1 cellular context compared by ENCODE assay signal in the genomic region with DNA sequence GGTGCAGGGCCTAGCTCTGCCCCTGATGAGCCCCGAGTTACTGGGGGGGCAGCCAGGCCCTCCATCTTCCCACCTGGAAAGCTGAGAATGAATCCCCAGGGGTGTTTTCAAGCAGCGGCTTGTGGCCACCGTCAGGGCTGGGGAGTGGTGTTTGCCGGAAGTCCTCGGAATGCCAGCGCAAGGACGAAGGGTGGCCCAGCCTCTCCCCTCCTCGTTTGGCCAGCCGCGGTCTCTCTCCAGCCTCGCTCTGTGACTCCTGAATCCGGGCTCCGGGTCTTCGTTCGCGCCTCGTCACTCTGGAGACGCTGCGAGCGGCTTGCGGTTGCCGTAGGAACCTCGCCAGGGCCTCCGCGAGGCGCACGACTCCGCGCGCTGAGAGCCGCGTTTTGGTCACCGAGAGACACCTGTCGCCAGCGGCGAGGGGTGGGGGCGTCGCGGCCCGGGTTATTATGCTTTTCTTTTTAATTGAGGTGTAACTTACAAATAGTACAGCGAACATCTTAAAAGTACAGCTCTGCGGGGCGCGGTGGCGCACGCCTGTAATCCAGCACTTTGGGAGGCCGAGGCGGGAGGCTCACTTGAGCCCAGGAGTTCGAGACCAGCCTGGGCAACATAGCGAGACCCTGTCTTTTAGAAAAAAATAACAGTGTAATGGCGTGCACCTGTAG.
A peak's percentile ranks its signal among the peaks of the same experiment; 100 is the strongest.
TF ChIP-seq lines count a peak whose summit lies in the region.

No MANE protein-coding gene starts in this region.

TF ChIP-seq in HEK293, 187 proteins besides CTCF, POLR2A, EP300 and RAD21 (continued from another document and continues in another):
- TF ChIP-seq, protein P1, sequence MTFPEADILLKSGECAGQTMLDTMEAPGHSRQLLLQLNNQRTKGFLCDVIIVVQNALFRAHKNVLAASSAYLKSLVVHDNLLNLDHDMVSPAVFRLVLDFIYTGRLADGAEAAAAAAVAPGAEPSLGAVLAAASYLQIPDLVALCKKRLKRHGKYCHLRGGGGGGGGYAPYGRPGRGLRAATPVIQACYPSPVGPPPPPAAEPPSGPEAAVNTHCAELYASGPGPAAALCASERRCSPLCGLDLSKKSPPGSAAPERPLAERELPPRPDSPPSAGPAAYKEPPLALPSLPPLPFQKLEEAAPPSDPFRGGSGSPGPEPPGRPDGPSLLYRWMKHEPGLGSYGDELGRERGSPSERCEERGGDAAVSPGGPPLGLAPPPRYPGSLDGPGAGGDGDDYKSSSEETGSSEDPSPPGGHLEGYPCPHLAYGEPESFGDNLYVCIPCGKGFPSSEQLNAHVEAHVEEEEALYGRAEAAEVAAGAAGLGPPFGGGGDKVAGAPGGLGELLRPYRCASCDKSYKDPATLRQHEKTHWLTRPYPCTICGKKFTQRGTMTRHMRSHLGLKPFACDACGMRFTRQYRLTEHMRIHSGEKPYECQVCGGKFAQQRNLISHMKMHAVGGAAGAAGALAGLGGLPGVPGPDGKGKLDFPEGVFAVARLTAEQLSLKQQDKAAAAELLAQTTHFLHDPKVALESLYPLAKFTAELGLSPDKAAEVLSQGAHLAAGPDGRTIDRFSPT (tag by site-specific recombination; IDR thresholded peaks at IDR 0.05): peak; percentile 54; the same call in 1 of the 2 replicates
- TF ChIP-seq, protein P2, sequence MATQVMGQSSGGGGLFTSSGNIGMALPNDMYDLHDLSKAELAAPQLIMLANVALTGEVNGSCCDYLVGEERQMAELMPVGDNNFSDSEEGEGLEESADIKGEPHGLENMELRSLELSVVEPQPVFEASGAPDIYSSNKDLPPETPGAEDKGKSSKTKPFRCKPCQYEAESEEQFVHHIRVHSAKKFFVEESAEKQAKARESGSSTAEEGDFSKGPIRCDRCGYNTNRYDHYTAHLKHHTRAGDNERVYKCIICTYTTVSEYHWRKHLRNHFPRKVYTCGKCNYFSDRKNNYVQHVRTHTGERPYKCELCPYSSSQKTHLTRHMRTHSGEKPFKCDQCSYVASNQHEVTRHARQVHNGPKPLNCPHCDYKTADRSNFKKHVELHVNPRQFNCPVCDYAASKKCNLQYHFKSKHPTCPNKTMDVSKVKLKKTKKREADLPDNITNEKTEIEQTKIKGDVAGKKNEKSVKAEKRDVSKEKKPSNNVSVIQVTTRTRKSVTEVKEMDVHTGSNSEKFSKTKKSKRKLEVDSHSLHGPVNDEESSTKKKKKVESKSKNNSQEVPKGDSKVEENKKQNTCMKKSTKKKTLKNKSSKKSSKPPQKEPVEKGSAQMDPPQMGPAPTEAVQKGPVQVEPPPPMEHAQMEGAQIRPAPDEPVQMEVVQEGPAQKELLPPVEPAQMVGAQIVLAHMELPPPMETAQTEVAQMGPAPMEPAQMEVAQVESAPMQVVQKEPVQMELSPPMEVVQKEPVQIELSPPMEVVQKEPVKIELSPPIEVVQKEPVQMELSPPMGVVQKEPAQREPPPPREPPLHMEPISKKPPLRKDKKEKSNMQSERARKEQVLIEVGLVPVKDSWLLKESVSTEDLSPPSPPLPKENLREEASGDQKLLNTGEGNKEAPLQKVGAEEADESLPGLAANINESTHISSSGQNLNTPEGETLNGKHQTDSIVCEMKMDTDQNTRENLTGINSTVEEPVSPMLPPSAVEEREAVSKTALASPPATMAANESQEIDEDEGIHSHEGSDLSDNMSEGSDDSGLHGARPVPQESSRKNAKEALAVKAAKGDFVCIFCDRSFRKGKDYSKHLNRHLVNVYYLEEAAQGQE (tag by site-specific recombination; IDR thresholded peaks at IDR 0.05): no peak
- TF ChIP-seq, protein P3, sequence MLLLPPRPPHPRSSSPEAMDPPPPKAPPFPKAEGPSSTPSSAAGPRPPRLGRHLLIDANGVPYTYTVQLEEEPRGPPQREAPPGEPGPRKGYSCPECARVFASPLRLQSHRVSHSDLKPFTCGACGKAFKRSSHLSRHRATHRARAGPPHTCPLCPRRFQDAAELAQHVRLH (tag by site-specific recombination; IDR thresholded peaks at IDR 0.05): peak; percentile 65; the same call in 1 of the 2 replicates
- TF ChIP-seq ZNF561 (tag by site-specific recombination; IDR thresholded peaks at IDR 0.05; ENCODE audit: borderline replicate concordance) (peak; percentile 83), ZNF133 (tag by site-specific recombination; IDR thresholded peaks at IDR 0.05) (no peak), ZNF514 (tag by site-specific recombination; IDR thresholded peaks at IDR 0.05) (no peak), ZNF610 (tag by site-specific recombination; IDR thresholded peaks at IDR 0.05; ENCODE audit: borderline replicate concordance) (peak; percentile 84; the same call in 1 of the 2 replicates), KLF16 (tag by site-specific recombination; IDR thresholded peaks at IDR 0.05) (peak; percentile 89), ZFP37 (tag by site-specific recombination; IDR thresholded peaks at IDR 0.05) (peak; percentile 85), ZBTB8A (tag by site-specific recombination; IDR thresholded peaks at IDR 0.05) (peak; percentile 57), ZXDB (tag by site-specific recombination; IDR thresholded peaks at IDR 0.05) (peak; percentile 85), ZNF629 (tag by site-specific recombination; IDR thresholded peaks at IDR 0.05) (peak; percentile 65), HOXC10 (CRISPR knock-in tag; IDR thresholded peaks at IDR 0.05) (no peak), KLF8 (tag by site-specific recombination; IDR thresholded peaks at IDR 0.05) (peak; percentile 83), HOXA7 (CRISPR knock-in tag; IDR thresholded peaks at IDR 0.05; ENCODE audit: borderline replicate concordance) (no peak), ZNF548 (tag by site-specific recombination; IDR thresholded peaks at IDR 0.05) (no peak), ZNF777 (tag by site-specific recombination; IDR thresholded peaks at IDR 0.05; ENCODE audit: borderline replicate concordance) (no peak; the same call in 1 of the 2 replicates), SP2 (tag by site-specific recombination; IDR thresholded peaks at IDR 0.05) (peak; percentile 70), SP7 (tag by site-specific recombination; IDR thresholded peaks at IDR 0.05) (peak; percentile 84), ZNF2 (tag by site-specific recombination; IDR thresholded peaks at IDR 0.05) (peak; percentile 87), ZNF558 (tag by site-specific recombination; IDR thresholded peaks at IDR 0.05) (0 out of 2 replicates have a peak, but pooled peaks have one; percentile 25), ZNF76 (tag by site-specific recombination; IDR thresholded peaks at IDR 0.05; ENCODE audit: borderline replicate concordance, low read depth) (peak; percentile 63; the same call in 1 of the 2 replicates), ZNF654 (tag by site-specific recombination; IDR thresholded peaks at IDR 0.05; ENCODE audit: low read depth) (no peak), ZNF792 (tag by site-specific recombination; IDR thresholded peaks at IDR 0.05) (no peak)
- TF ChIP-seq, protein P4, sequence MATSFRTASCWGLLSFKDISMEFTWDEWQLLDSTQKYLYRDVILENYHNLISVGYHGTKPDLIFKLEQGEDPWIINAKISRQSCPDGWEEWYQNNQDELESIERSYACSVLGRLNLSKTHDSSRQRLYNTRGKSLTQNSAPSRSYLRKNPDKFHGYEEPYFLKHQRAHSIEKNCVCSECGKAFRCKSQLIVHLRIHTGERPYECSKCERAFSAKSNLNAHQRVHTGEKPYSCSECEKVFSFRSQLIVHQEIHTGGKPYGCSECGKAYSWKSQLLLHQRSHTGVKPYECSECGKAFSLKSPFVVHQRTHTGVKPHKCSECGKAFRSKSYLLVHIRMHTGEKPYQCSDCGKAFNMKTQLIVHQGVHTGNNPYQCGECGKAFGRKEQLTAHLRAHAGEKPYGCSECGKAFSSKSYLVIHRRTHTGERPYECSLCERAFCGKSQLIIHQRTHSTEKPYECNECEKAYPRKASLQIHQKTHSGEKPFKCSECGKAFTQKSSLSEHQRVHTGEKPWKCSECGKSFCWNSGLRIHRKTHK (tag by site-specific recombination; IDR thresholded peaks at IDR 0.05): no peak
- TF ChIP-seq, protein P5, sequence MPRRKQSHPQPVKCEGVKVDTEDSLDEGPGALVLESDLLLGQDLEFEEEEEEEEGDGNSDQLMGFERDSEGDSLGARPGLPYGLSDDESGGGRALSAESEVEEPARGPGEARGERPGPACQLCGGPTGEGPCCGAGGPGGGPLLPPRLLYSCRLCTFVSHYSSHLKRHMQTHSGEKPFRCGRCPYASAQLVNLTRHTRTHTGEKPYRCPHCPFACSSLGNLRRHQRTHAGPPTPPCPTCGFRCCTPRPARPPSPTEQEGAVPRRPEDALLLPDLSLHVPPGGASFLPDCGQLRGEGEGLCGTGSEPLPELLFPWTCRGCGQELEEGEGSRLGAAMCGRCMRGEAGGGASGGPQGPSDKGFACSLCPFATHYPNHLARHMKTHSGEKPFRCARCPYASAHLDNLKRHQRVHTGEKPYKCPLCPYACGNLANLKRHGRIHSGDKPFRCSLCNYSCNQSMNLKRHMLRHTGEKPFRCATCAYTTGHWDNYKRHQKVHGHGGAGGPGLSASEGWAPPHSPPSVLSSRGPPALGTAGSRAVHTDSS (tag by site-specific recombination; IDR thresholded peaks at IDR 0.05): peak; percentile 27; the same call in 1 of the 2 replicates
- TF ChIP-seq, protein P6, sequence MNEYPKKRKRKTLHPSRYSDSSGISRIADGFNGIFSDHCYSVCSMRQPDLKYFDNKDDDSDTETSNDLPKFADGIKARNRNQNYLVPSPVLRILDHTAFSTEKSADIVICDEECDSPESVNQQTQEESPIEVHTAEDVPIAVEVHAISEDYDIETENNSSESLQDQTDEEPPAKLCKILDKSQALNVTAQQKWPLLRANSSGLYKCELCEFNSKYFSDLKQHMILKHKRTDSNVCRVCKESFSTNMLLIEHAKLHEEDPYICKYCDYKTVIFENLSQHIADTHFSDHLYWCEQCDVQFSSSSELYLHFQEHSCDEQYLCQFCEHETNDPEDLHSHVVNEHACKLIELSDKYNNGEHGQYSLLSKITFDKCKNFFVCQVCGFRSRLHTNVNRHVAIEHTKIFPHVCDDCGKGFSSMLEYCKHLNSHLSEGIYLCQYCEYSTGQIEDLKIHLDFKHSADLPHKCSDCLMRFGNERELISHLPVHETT (tag by site-specific recombination; IDR thresholded peaks at IDR 0.05): peak; percentile 64; the same call in 1 of the 2 replicates
- TF ChIP-seq, protein P7, sequence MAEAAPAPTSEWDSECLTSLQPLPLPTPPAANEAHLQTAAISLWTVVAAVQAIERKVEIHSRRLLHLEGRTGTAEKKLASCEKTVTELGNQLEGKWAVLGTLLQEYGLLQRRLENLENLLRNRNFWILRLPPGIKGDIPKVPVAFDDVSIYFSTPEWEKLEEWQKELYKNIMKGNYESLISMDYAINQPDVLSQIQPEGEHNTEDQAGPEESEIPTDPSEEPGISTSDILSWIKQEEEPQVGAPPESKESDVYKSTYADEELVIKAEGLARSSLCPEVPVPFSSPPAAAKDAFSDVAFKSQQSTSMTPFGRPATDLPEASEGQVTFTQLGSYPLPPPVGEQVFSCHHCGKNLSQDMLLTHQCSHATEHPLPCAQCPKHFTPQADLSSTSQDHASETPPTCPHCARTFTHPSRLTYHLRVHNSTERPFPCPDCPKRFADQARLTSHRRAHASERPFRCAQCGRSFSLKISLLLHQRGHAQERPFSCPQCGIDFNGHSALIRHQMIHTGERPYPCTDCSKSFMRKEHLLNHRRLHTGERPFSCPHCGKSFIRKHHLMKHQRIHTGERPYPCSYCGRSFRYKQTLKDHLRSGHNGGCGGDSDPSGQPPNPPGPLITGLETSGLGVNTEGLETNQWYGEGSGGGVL (tag by site-specific recombination; IDR thresholded peaks at IDR 0.05): no peak
- TF ChIP-seq, protein P8, sequence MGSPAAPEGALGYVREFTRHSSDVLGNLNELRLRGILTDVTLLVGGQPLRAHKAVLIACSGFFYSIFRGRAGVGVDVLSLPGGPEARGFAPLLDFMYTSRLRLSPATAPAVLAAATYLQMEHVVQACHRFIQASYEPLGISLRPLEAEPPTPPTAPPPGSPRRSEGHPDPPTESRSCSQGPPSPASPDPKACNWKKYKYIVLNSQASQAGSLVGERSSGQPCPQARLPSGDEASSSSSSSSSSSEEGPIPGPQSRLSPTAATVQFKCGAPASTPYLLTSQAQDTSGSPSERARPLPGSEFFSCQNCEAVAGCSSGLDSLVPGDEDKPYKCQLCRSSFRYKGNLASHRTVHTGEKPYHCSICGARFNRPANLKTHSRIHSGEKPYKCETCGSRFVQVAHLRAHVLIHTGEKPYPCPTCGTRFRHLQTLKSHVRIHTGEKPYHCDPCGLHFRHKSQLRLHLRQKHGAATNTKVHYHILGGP (tag by site-specific recombination; IDR thresholded peaks at IDR 0.05): no peak
- TF ChIP-seq, protein P9, sequence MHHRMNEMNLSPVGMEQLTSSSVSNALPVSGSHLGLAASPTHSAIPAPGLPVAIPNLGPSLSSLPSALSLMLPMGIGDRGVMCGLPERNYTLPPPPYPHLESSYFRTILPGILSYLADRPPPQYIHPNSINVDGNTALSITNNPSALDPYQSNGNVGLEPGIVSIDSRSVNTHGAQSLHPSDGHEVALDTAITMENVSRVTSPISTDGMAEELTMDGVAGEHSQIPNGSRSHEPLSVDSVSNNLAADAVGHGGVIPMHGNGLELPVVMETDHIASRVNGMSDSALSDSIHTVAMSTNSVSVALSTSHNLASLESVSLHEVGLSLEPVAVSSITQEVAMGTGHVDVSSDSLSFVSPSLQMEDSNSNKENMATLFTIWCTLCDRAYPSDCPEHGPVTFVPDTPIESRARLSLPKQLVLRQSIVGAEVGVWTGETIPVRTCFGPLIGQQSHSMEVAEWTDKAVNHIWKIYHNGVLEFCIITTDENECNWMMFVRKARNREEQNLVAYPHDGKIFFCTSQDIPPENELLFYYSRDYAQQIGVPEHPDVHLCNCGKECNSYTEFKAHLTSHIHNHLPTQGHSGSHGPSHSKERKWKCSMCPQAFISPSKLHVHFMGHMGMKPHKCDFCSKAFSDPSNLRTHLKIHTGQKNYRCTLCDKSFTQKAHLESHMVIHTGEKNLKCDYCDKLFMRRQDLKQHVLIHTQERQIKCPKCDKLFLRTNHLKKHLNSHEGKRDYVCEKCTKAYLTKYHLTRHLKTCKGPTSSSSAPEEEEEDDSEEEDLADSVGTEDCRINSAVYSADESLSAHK (tag by site-specific recombination; IDR thresholded peaks at IDR 0.05): peak; percentile 15; the same call in 1 of the 2 replicates
- TF ChIP-seq, protein P10, sequence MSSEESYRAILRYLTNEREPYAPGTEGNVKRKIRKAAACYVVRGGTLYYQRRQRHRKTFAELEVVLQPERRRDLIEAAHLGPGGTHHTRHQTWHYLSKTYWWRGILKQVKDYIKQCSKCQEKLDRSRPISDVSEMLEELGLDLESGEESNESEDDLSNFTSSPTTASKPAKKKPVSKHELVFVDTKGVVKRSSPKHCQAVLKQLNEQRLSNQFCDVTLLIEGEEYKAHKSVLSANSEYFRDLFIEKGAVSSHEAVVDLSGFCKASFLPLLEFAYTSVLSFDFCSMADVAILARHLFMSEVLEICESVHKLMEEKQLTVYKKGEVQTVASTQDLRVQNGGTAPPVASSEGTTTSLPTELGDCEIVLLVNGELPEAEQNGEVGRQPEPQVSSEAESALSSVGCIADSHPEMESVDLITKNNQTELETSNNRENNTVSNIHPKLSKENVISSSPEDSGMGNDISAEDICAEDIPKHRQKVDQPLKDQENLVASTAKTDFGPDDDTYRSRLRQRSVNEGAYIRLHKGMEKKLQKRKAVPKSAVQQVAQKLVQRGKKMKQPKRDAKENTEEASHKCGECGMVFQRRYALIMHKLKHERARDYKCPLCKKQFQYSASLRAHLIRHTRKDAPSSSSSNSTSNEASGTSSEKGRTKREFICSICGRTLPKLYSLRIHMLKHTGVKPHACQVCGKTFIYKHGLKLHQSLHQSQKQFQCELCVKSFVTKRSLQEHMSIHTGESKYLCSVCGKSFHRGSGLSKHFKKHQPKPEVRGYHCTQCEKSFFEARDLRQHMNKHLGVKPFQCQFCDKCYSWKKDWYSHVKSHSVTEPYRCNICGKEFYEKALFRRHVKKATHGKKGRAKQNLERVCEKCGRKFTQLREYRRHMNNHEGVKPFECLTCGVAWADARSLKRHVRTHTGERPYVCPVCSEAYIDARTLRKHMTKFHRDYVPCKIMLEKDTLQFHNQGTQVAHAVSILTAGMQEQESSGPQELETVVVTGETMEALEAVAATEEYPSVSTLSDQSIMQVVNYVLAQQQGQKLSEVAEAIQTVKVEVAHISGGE (tag by site-specific recombination; conservative IDR thresholded peaks at IDR 0.05; ENCODE audit: low read depth): peak; percentile 39; the same call in 1 of the 2 replicates
